In the genomic region with DNA sequence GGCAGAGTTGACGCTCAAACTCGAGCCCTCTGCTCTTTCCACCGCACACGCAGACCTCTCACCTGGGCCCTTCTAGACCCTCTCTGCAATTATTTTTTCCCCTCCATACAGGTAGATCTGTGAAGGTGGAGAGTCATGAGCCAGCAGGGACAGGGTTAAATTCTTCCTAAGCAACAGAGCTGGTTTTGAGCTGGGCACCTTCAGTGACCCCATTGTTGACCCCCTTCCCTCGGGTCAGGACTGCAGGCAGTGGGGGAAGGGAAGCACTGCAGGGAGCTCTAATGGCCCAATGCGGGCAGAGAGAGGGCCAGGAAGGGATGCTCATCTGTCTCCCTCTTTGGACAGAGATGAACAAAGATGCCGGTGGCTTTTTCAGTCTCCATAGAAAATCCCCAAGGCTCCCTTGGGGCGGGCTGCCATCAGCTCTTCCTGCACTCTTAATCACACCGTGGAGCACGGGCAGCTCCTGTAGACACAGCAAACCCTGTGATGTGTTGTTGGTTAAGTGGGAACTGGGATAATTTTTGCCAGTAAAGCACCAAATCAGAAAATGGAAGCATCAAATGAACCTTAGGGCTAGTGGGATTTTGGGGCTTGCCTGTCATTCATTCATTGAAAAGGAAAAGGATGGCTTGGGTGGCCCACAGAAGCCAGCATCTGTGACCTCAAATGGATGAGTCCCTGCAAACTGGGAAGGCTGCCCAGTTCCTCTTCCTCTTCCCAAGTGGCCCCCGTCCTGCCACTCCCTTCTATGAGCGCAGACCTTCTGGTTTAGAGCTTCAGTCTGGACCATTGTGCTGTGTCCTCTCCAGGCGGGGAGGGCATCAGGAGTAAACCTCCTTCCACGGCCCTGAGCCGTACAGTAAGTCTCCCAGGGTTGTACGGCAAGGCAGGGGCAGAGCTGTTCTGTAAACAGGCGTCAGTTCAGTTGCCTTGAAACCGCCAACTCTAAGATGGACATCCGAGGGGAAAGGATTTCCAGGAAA, we compare ENCODE assay signal across 1 cellular context.
TF ChIP-seq lines count a peak whose summit lies in the region.

No MANE protein-coding gene starts in this region.

TF ChIP-seq in HCT116, 20 proteins besides CTCF, POLR2A, EP300 and RAD21 (continued from another document):
- no peak for TF ChIP-seq ELF1 (IDR thresholded peaks at IDR 0.05; ENCODE audit: borderline replicate concordance, low read depth)
- no peak for TF ChIP-seq EZH2 (IDR thresholded peaks at IDR 0.05)
- TF ChIP-seq ZFX (IDR thresholded peaks at IDR 0.05), result no peak
- no peak for TF ChIP-seq SP1 (IDR thresholded peaks at IDR 0.05; ENCODE audit: low read depth)
- TF ChIP-seq SIN3A (IDR thresholded peaks at IDR 0.05; ENCODE audit: low read depth), result no peak
- no peak for TF ChIP-seq SRF (IDR thresholded peaks at IDR 0.05; ENCODE audit: low read depth)
- TF ChIP-seq, protein P1, sequence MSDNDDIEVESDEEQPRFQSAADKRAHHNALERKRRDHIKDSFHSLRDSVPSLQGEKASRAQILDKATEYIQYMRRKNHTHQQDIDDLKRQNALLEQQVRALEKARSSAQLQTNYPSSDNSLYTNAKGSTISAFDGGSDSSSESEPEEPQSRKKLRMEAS (IDR thresholded peaks at IDR 0.05), result no peak
- no peak for TF ChIP-seq TCF7L2 (IDR thresholded peaks at IDR 0.05; ENCODE audit: borderline replicate concordance, extremely low read depth, insufficient read depth, insufficient read length)
